1 cellular context compared by ENCODE assay signal in the genomic region with DNA sequence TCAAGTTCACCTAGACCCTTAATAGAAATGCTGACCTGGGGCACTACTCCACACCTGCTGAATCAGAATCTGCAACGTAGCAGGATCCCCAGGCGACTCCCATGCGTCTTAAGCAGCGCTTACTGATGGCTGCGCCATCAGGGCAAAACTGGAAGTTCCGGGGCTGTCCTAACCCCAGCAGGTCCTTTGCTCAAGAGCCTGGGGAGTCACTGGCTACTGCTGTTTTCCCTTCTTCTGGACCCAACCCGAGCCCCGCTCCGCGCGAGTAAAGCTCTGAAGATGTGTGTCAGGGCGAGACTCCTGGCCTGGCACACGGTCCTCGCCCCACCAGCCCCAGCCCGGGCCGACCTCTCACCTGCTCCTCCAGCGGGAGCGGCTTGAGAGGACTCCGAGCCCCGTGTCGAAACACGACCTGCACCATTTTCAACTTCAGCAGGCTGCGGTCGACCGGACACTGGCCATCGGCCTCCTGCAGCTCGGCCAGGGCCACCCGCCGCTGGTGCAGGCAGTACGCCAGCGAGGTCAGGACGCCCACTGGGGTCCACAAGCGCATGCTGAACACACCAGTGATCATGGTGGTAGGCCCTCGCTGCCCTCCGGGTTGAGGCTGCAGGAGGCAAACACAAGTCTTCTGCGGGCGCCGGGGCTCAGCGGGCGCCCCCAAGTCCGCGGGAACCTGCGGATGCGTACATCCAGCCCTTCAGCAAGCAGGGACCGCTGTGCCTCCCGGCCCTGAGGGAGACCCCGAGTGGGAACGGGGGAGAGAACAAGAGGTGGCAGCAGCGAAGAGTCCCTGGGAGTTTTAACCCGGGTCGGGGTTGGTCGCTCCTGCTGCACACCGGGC.
TF ChIP-seq lines count a peak whose summit lies in the region.

No MANE protein-coding gene starts in this region.

TF ChIP-seq in HEK293, 187 proteins besides CTCF, POLR2A, EP300 and RAD21 (continued from another document):
- TF ChIP-seq, protein P1, sequence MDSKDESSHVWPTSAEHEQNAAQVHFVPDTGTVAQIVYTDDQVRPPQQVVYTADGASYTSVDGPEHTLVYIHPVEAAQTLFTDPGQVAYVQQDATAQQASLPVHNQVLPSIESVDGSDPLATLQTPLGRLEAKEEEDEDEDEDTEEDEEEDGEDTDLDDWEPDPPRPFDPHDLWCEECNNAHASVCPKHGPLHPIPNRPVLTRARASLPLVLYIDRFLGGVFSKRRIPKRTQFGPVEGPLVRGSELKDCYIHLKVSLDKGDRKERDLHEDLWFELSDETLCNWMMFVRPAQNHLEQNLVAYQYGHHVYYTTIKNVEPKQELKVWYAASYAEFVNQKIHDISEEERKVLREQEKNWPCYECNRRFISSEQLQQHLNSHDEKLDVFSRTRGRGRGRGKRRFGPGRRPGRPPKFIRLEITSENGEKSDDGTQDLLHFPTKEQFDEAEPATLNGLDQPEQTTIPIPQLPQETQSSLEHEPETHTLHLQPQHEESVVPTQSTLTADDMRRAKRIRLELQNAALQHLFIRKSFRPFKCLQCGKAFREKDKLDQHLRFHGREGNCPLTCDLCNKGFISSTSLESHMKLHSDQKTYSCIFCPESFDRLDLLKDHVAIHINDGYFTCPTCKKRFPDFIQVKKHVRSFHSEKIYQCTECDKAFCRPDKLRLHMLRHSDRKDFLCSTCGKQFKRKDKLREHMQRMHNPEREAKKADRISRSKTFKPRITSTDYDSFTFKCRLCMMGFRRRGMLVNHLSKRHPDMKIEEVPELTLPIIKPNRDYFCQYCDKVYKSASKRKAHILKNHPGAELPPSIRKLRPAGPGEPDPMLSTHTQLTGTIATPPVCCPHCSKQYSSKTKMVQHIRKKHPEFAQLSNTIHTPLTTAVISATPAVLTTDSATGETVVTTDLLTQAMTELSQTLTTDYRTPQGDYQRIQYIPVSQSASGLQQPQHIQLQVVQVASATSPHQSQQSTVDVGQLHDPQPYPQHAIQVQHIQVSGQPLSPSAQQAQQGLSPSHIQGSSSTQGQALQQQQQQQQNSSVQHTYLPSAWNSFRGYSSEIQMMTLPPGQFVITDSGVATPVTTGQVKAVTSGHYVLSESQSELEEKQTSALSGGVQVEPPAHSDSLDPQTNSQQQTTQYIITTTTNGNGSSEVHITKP (tag by site-specific recombination; IDR thresholded peaks at IDR 0.05): no peak
- TF ChIP-seq ZNF600 (tag by site-specific recombination; IDR thresholded peaks at IDR 0.05) (peak; percentile 38; the same call in 1 of the 2 replicates), GLIS2 (tag by site-specific recombination; IDR thresholded peaks at IDR 0.05) (peak; percentile 91), ZNF660 (tag by site-specific recombination; IDR thresholded peaks at IDR 0.05) (no peak), GLI4 (tag by site-specific recombination; IDR thresholded peaks at IDR 0.05) (peak; percentile 59; the same call in 1 of the 2 replicates), ZNF692 (tag by site-specific recombination; IDR thresholded peaks at IDR 0.05) (peak; percentile 97), ZNF202 (tag by site-specific recombination; IDR thresholded peaks at IDR 0.05; ENCODE audit: borderline replicate concordance) (no peak), ZNF223 (tag by site-specific recombination; IDR thresholded peaks at IDR 0.05) (peak; percentile 33; the same call in 1 of the 2 replicates), ZNF791 (tag by site-specific recombination; IDR thresholded peaks at IDR 0.05) (no peak), SP2 (tag by site-specific recombination; IDR thresholded peaks at IDR 0.05) (peak; percentile 26; the same call in 1 of the 2 replicates), OVOL3 (tag by site-specific recombination; IDR thresholded peaks at IDR 0.05) (no peak), ZFHX2 (tag by site-specific recombination; conservative IDR thresholded peaks at IDR 0.05) (peak; percentile 28; the same call in 1 of the 2 replicates), ZSCAN30 (tag by site-specific recombination; IDR thresholded peaks at IDR 0.05) (0 out of 2 replicates have a peak, but pooled peaks have one; percentile 2), ZNF341 (tag by site-specific recombination; IDR thresholded peaks at IDR 0.05; ENCODE audit: low read depth) (peak; percentile 44), ZBTB20 (tag by site-specific recombination; IDR thresholded peaks at IDR 0.05) (peak; percentile 93), GLIS1 (tag by site-specific recombination; IDR thresholded peaks at IDR 0.05) (peak; percentile 52), MEIS1 (CRISPR knock-in tag; IDR thresholded peaks at IDR 0.05; ENCODE audit: borderline replicate concordance) (no peak), ZIC2 (tag by site-specific recombination; IDR thresholded peaks at IDR 0.05) (peak; percentile 94), SCRT2 (tag by site-specific recombination; IDR thresholded peaks at IDR 0.05) (no peak), ZNF677 (tag by site-specific recombination; IDR thresholded peaks at IDR 0.05) (no peak), KLF16 (tag by site-specific recombination; IDR thresholded peaks at IDR 0.05) (no peak), ZFP69B (tag by site-specific recombination; IDR thresholded peaks at IDR 0.05) (peak; percentile 94), ZNF362 (tag by site-specific recombination; IDR thresholded peaks at IDR 0.05) (no peak), ZNF391 (tag by site-specific recombination; IDR thresholded peaks at IDR 0.05; ENCODE audit: borderline replicate concordance, low read depth) (no peak)
- TF ChIP-seq, protein P2, sequence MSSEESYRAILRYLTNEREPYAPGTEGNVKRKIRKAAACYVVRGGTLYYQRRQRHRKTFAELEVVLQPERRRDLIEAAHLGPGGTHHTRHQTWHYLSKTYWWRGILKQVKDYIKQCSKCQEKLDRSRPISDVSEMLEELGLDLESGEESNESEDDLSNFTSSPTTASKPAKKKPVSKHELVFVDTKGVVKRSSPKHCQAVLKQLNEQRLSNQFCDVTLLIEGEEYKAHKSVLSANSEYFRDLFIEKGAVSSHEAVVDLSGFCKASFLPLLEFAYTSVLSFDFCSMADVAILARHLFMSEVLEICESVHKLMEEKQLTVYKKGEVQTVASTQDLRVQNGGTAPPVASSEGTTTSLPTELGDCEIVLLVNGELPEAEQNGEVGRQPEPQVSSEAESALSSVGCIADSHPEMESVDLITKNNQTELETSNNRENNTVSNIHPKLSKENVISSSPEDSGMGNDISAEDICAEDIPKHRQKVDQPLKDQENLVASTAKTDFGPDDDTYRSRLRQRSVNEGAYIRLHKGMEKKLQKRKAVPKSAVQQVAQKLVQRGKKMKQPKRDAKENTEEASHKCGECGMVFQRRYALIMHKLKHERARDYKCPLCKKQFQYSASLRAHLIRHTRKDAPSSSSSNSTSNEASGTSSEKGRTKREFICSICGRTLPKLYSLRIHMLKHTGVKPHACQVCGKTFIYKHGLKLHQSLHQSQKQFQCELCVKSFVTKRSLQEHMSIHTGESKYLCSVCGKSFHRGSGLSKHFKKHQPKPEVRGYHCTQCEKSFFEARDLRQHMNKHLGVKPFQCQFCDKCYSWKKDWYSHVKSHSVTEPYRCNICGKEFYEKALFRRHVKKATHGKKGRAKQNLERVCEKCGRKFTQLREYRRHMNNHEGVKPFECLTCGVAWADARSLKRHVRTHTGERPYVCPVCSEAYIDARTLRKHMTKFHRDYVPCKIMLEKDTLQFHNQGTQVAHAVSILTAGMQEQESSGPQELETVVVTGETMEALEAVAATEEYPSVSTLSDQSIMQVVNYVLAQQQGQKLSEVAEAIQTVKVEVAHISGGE (tag by site-specific recombination; conservative IDR thresholded peaks at IDR 0.05; ENCODE audit: low read depth): peak; percentile 28; the same call in 1 of the 2 replicates
- TF ChIP-seq, protein P3, sequence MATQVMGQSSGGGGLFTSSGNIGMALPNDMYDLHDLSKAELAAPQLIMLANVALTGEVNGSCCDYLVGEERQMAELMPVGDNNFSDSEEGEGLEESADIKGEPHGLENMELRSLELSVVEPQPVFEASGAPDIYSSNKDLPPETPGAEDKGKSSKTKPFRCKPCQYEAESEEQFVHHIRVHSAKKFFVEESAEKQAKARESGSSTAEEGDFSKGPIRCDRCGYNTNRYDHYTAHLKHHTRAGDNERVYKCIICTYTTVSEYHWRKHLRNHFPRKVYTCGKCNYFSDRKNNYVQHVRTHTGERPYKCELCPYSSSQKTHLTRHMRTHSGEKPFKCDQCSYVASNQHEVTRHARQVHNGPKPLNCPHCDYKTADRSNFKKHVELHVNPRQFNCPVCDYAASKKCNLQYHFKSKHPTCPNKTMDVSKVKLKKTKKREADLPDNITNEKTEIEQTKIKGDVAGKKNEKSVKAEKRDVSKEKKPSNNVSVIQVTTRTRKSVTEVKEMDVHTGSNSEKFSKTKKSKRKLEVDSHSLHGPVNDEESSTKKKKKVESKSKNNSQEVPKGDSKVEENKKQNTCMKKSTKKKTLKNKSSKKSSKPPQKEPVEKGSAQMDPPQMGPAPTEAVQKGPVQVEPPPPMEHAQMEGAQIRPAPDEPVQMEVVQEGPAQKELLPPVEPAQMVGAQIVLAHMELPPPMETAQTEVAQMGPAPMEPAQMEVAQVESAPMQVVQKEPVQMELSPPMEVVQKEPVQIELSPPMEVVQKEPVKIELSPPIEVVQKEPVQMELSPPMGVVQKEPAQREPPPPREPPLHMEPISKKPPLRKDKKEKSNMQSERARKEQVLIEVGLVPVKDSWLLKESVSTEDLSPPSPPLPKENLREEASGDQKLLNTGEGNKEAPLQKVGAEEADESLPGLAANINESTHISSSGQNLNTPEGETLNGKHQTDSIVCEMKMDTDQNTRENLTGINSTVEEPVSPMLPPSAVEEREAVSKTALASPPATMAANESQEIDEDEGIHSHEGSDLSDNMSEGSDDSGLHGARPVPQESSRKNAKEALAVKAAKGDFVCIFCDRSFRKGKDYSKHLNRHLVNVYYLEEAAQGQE (tag by site-specific recombination; IDR thresholded peaks at IDR 0.05): no peak
- TF ChIP-seq, protein P4, sequence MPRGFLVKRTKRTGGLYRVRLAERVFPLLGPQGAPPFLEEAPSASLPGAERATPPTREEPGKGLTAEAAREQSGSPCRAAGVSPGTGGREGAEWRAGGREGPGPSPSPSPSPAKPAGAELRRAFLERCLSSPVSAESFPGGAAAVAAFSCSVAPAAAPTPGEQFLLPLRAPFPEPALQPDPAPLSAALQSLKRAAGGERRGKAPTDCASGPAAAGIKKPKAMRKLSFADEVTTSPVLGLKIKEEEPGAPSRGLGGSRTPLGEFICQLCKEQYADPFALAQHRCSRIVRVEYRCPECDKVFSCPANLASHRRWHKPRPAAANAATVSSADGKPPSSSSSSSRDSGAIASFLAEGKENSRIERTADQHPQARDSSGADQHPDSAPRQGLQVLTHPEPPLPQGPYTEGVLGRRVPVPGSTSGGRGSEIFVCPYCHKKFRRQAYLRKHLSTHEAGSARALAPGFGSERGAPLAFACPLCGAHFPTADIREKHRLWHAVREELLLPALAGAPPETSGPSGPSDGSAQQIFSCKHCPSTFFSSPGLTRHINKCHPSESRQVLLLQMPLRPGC (tag by site-specific recombination; IDR thresholded peaks at IDR 0.05): no peak
TF ChIP-seq in HEK293: peak in this region for 19.
